18 cellular contexts compared by ENCODE assay signal in the genomic region with DNA sequence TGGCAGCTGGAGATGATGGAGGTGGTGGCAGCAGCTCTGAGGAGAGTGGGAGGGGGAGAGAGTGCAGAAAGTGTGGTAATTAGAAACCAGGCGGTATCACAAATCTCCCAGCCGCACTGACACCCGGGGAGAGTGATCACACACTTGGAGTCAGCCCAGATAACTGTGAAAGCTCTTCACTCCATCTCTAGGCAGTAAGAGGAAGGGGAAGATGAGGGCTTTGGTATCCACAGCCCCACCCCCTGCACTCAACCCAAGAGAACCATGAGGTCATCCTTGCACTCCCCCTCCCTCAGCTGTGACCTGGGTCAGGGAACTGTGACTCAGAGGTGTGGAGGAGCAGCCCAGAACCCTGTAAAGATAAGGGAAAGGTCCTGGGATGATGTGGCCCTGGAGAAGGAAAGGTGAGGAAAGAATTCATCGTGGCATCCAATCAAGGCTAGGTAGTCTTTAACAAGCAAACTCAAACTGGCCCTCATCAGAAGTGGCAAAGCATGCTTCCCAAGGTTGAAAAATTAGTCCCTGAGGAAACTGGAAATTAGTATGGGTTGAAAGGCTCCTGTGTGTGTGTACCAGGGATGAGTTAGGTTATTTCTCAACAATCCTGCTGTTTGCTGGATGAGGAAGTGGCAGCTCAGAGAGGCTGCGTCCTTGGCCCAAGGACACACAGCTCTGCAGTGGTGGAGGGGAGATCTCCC.
DNase-seq lines count a peak whose midpoint lies in the region; ATAC-seq, FAIRE-seq and TF ChIP-seq lines count a peak whose summit lies in the region.
"Had no signal": no experiment of that assay in that cellular context is flagged by ENCODE, and none has a peak within 500 bp of the region (broad histone marks: within the 10 kb centered on the region; RNA-seq: fewer than 3 reads in every experiment).

No MANE protein-coding gene starts in this region.

- no peaks in the 10 kb centered on the region for H4K20me1 ChIP-seq in GM23338 (replicated peaks; ENCODE audit: insufficient read depth)
- H4K20me1 ChIP-seq in PC-9 (ENCODE audit: insufficient read depth), result no peaks in the 10 kb centered on the region

- H3K4me1 ChIP-seq in GM23338 (ENCODE audit: insufficient read depth) (peaks cover 18% of the 10 kb centered on the region), PC-9 (replicated peaks; ENCODE audit: insufficient read depth) (peaks cover 29% of the 10 kb centered on the region)
- H3K4me1 ChIP-seq: esophagus squamous epithelium, uterus had no signal

- H3K9me3 Mint-ChIP-seq in GM23338, result peaks cover 17% of the 10 kb centered on the region
- peaks cover 5% of the 10 kb centered on the region for H3K9me3 Mint-ChIP-seq in osteocyte (ENCODE audit: unreplicated experiment)

- H3K4me3 Mint-ChIP-seq in GM23338 (no peak overlapping the region), osteocyte (ENCODE audit: unreplicated experiment) (no peak overlapping the region)
- H3K4me3 Mint-ChIP-seq: activated naive CD4-positive, alpha-beta T cell treated with anti-CD3 and anti-CD28 coated beads, Interleukin-2, amount 50 U/mL, for 24 hours; brain had no signal

- ATAC-seq in GM23338, result peak; percentile 18; the same call in 1 of the 3 replicates

- CTCF ChIA-PET in PC-9 (lab: Charles Lee), result interaction anchor here (0.6 kb wide), 1 partner anchor 234 kb away, joined by 3 read pairs; no protein-coding TSS in a partner anchor

- no peak for DNase-seq in GM23338 (ENCODE audit: low spot score)
- peak; percentile 48 for DNase-seq in NCI-H1105 treated with DMSO at 0.1 percent for 48 hours (lab: John Stamatoyannopoulos, UW)
- peak; percentile 37 to 53 for DNase-seq in PC-9
- peak; percentile 95 for DNase-seq in islet precursor cell
- DNase-seq in cortex of kidney (lab: John Stamatoyannopoulos, UW), result no peak
- no peak for DNase-seq in frontal cortex (ENCODE audit: low spot score in 2 of 2)
- no peak for DNase-seq in osteocyte (ENCODE audit: extremely low spot score, unreplicated experiment)
- DNase-seq: activated CD4-positive, alpha-beta T cell treated with anti-CD3 and anti-CD28 coated beads for 4 hours; dorsolateral prefrontal cortex; esophagus squamous epithelium; KG1; NCI-H2081; stimulated activated naive CD4-positive, alpha-beta T cell treated with Interleukin-2 at 50 U/mL for 16 hours; uterus had no signal

- H2AFZ ChIP-seq in GM23338, result no peak overlapping the region
- H2AFZ ChIP-seq in PC-9, result no peak overlapping the region

- intact Hi-C loops in PC-9 (cut with micrococcal nuclease; ENCODE audit: unreplicated experiment), result loop anchor here (1.0 to 10.0 kb wide), 2 partner anchors 118 to 145 kb away; no protein-coding TSS in a partner anchor

- H3K9me3 ChIP-seq in PC-9 (ENCODE audit: insufficient read depth, low read depth), result peaks cover 15% of the 10 kb centered on the region
- H3K9me3 ChIP-seq: uterus had no signal

- H3K27me3 ChIP-seq in GM23338 (ENCODE audit: insufficient read depth) (no peaks in the 10 kb centered on the region), PC-9 (ENCODE audit: insufficient read depth, low read depth) (no peaks in the 10 kb centered on the region)
- H3K27me3 ChIP-seq: uterus had no signal

- H3K79me2 ChIP-seq in GM23338 (replicated peaks; ENCODE audit: insufficient read depth), result no peaks in the 10 kb centered on the region
- no peaks in the 10 kb centered on the region for H3K79me2 ChIP-seq in PC-9 (ENCODE audit: low read depth)

- H3K27ac ChIP-seq in GM23338 (ENCODE audit: low read depth) (no peak overlapping the region), PC-9 (no peak overlapping the region)
- H3K27ac ChIP-seq: C4-2B, dorsolateral prefrontal cortex, esophagus squamous epithelium, uterus had no signal

- H3F3A ChIP-seq in GM23338 (replicated peaks; ENCODE audit: low read depth), result 0 out of 2 replicates have a peak, but pooled peaks cover 5% of the 10 kb centered on the region
- H3F3A ChIP-seq in PC-9 (ENCODE audit: insufficient read depth, low read depth), result peaks cover 5% of the 10 kb centered on the region; the same call in 1 of the 2 replicates

- no TSS peak for BruUV-seq in PC-9 (replicated peaks; lab: Mats Ljungman, UMichigan)

- H3K4me1 Mint-ChIP-seq in GM23338 (peaks cover 16% of the 10 kb centered on the region), osteocyte (ENCODE audit: unreplicated experiment) (no peaks in the 10 kb centered on the region)
- H3K4me1 Mint-ChIP-seq: activated naive CD4-positive, alpha-beta T cell treated with anti-CD3 and anti-CD28 coated beads, Interleukin-2, amount 50 U/mL, for 24 hours had no signal

- no peak overlapping the region for H3K27ac Mint-ChIP-seq in GM23338
- H3K27ac Mint-ChIP-seq in osteocyte (ENCODE audit: unreplicated experiment), result no peak overlapping the region
- H3K27ac Mint-ChIP-seq: activated naive CD4-positive, alpha-beta T cell treated with anti-CD3 and anti-CD28 coated beads, Interleukin-2, amount 50 U/mL, for 24 hours; brain had no signal

- H3K9me2 ChIP-seq in GM23338 (ENCODE audit: insufficient read depth) (no peaks in the 10 kb centered on the region), PC-9 (ENCODE audit: insufficient read depth) (no peaks in the 10 kb centered on the region)

- FAIRE-seq in frontal cortex (lab: Jason Lieb, UNC), result no peak

- POLR2A ChIA-PET in PC-9 (lab: Charles Lee; ENCODE audit: unreplicated experiment), result no interaction called here

- H3K27me3 Mint-ChIP-seq in GM23338 (ENCODE audit: insufficient read depth, low read depth, poor library complexity) (peaks cover 2% of the 10 kb centered on the region), osteocyte (ENCODE audit: unreplicated experiment) (no peaks in the 10 kb centered on the region)

- H3K36me3 ChIP-seq in GM23338 (ENCODE audit: insufficient read depth), result peaks cover 9% of the 10 kb centered on the region; the same call in 1 of the 2 replicates
- no peaks in the 10 kb centered on the region for H3K36me3 ChIP-seq in PC-9 (ENCODE audit: low read depth)
- H3K36me3 ChIP-seq: esophagus squamous epithelium, uterus had no signal

- H3K4me3 ChIP-seq in GM23338 (no peak overlapping the region), PC-9 (no peak overlapping the region)
- H3K4me3 ChIP-seq: dorsolateral prefrontal cortex, esophagus squamous epithelium, smooth muscle cell, uterus had no signal

- TF ChIP-seq CTCF in GM23338 (conservative IDR thresholded peaks at IDR 0.05; ENCODE audit: low read depth in 2 of 2) (no peak), PC-9 (conservative IDR thresholded peaks at IDR 0.05) (no peak), osteocyte (IDR thresholded peaks at IDR 0.05) (no peak)

- H3K36me3 Mint-ChIP-seq in GM23338 (ENCODE audit: low read depth) (peaks cover 8% of the 10 kb centered on the region; the same call in 2 of the 3 replicates), osteocyte (ENCODE audit: unreplicated experiment) (no peaks in the 10 kb centered on the region)
- H3K36me3 Mint-ChIP-seq: activated naive CD4-positive, alpha-beta T cell treated with anti-CD3 and anti-CD28 coated beads, Interleukin-2, amount 50 U/mL, for 24 hours; brain had no signal

- no peak overlapping the region for H3K4me2 ChIP-seq in GM23338
- H3K4me2 ChIP-seq in PC-9, result 0 out of 2 replicates have a peak overlapping the region, but pooled peaks have one; percentile 7
- H3K4me2 ChIP-seq: smooth muscle cell had no signal

TF ChIP-seq in GM23338, 12 proteins besides CTCF, POLR2A, EP300 and RAD21 (continues in another document):
- no peak for TF ChIP-seq NANOG (IDR thresholded peaks at IDR 0.05; ENCODE audit: borderline replicate concordance)
- TF ChIP-seq STAT1 (IDR thresholded peaks at IDR 0.05; ENCODE audit: unreplicated experiment), result no peak
- no peak for TF ChIP-seq ZNF331 (CRISPR knock-in tag; IDR thresholded peaks at IDR 0.05; ENCODE audit: low read depth)
- TF ChIP-seq, protein P1, sequence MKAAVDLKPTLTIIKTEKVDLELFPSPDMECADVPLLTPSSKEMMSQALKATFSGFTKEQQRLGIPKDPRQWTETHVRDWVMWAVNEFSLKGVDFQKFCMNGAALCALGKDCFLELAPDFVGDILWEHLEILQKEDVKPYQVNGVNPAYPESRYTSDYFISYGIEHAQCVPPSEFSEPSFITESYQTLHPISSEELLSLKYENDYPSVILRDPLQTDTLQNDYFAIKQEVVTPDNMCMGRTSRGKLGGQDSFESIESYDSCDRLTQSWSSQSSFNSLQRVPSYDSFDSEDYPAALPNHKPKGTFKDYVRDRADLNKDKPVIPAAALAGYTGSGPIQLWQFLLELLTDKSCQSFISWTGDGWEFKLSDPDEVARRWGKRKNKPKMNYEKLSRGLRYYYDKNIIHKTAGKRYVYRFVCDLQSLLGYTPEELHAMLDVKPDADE (IDR thresholded peaks at IDR 0.05), result no peak
- no peak for TF ChIP-seq JUNB (IDR thresholded peaks at IDR 0.05; ENCODE audit: unreplicated experiment)
- TF ChIP-seq EZH2 (IDR thresholded peaks at IDR 0.05; ENCODE audit: low read depth, unreplicated experiment), result no peak
- no peak for TF ChIP-seq CREB1 (CRISPR knock-in tag; IDR thresholded peaks at IDR 0.05; ENCODE audit: low read depth)
- TF ChIP-seq ZNF114 (CRISPR knock-in tag; IDR thresholded peaks at IDR 0.05), result no peak

Comparison
In these comparisons a context has a peak if more than half of its experiments do, and no peak if none do; other contexts are left out.
1. DNase-seq: peak in NCI-H1105 treated with DMSO at 0.1 percent for 48 hours (single experiment), PC-9 (2 of 2) and islet precursor cell (single experiment); none in GM23338 (single experiment), cortex of kidney (single experiment), frontal cortex (0 of 2) and osteocyte (single experiment).